8 cellular contexts compared by ENCODE assay signal in the genomic region with DNA sequence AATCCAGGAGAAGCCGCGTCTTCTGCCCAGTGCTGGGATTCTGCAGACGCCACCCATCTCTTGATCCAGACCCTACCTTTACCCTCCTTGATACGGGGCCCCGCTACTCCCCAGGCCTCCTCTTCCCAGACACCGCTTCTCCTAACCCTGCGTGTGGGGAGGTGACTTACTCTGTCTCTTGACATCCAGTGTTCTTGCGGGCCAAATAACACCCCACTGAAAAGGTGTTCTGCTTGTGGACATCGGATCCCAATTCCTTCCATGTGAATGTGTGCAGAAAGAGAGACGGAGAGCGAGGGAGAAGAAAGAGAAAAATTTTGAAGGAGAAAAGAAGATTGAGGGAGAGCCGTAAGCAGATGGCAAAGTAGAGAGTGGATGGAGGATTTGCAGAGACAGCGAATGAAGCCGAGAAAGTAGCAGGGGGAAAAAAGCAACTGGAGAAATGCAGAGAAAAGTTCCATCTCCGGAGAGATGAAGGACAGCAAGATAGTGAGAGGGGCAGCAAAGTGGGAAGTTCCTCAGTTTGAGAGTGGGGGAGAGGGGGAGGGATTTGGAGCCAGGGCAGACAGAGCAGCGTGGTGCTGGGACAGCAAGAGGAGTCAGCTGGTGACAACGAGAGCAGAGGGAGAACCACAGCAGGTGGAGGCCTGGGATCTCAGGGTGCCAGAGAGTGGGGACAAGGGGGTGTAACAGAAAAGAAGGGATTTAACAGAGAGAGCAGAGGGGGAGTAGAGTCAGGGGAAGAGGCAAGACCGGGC. TPM values are rescaled to one million over a fixed set of nuclear protein-coding genes. Genes with fewer than 3 reads are reported as not detected.
A peak's percentile ranks its signal among the peaks of the same experiment; 100 is the strongest.
DNase-seq lines count a peak whose midpoint lies in the region; ATAC-seq, FAIRE-seq and TF ChIP-seq lines count a peak whose summit lies in the region.

No MANE protein-coding gene starts in this region.

- FAIRE-seq in pancreas (lab: Jason Lieb, UNC) = no peak

- intact Hi-C loops in esophagus squamous epithelium (cut with DNase I) (no loop called here), pancreas (cut with DNase I) (no loop called here)

- no peak for TF ChIP-seq CTCF in esophagus squamous epithelium (IDR thresholded peaks at IDR 0.05)
- TF ChIP-seq CTCF in pancreas (IDR thresholded peaks at IDR 0.05) = no peak

- 21 to 30% methylated on average over 10 to 15 of the region's 18 CpGs for WGBS in esophagus squamous epithelium, 2 donors
- WGBS in pancreas, 2 donors = 18 to 20% methylated on average over 18 of the region's 18 CpGs

- H3K4me1 ChIP-seq in SJSA1 (replicated peaks) (peaks cover 8% of the 10 kb centered on the region; the same call in 1 of the 2 replicates), esophagus squamous epithelium (peaks cover 7 to 22% (median 13%) of the 10 kb centered on the region in 3 donors), pancreas (no peaks in the 10 kb centered on the region)

- H3K9me3 ChIP-seq in SJSA1 (replicated peaks) (peaks cover 10% of the 10 kb centered on the region), esophagus squamous epithelium (peaks cover 0 to 45% (median 13%) of the 10 kb centered on the region in 3 donors), pancreas (no peaks in the 10 kb centered on the region)

- H3K4me3 ChIP-seq in SJSA1 (peak overlapping the region; percentile 80), esophagus squamous epithelium (peak overlapping the region; percentile 77 to 94 (median 82)), pancreas (peak overlapping the region; percentile 31 to 82 (median 74))

- ATAC-seq in GM21381 (IDR thresholded peaks at IDR 0.05; ENCODE audit: unreplicated experiment) (peak; percentile 8), pancreas (no peak), HG03159 (IDR thresholded peaks at IDR 0.05; ENCODE audit: unreplicated experiment) (no peak)

- H3K36me3 ChIP-seq in SJSA1 (peaks cover 53% of the 10 kb centered on the region), esophagus squamous epithelium (peaks cover 0 to 41% (median 11%) of the 10 kb centered on the region in 3 donors), pancreas (peaks cover 3 to 22% (median 10%) of the 10 kb centered on the region in 3 donors)

- TF ChIP-seq POLR2A in esophagus squamous epithelium (IDR thresholded peaks at IDR 0.05) = no peak

- DNase-seq in AML-193 (lab: John Stamatoyannopoulos, UW) (peak; percentile 13 to 18), SJSA1 (ENCODE audit: low read depth in 1 of 2, low spot score in 2 of 2) (no peak), esophagus squamous epithelium (lab: John Stamatoyannopoulos, UW) (no peak), pancreas (no peak), superior temporal gyrus (ENCODE audit: extremely low spot score) (no peak)
- DNase-seq in stimulated activated CD4-positive, alpha-beta T cell treated with anti-CD3 and anti-CD28 coated beads, Interleukin-1b, Interleukin-23, amount 100 ng/mL, for 48 hours = no peak

- H3K27me3 ChIP-seq in SJSA1 (replicated peaks) = no peaks in the 10 kb centered on the region
- H3K27me3 ChIP-seq in esophagus squamous epithelium = no peaks in the 10 kb centered on the region
- no peaks in the 10 kb centered on the region for H3K27me3 ChIP-seq in pancreas

- H3K27ac ChIP-seq in SJSA1 (peak overlapping the region; percentile 87), esophagus squamous epithelium (peak overlapping the region; percentile 86 to 95 (median 92)), pancreas (peak overlapping the region; percentile 76 to 90 (median 83))

RNA-seq across cellular contexts. Expression of a gene that starts 0.8 kb away (rescaled TPM):
- total RNA-seq in SJSA1 (2014; rRNA removed; shearing (Covaris generic)) = 5.8 and 12.8 TPM in 2 replicates
- total RNA-seq in esophagus squamous epithelium = 1 to 10 TPM; 4.8 to 9.2 (median 6.8) TPM
- total RNA-seq in pancreas = 1 to 10 TPM; 4.6 to 9.4 (median 5.2) TPM
- polyA plus RNA-seq in pancreas = 1 to 10 TPM; 2.5 to 3.4 TPM

RNA-seq across cellular contexts. Expression of a gene that starts 28.4 kb away (rescaled TPM):
- total RNA-seq in SJSA1 (2014; rRNA removed; shearing (Covaris generic)) = 10.6 and 12.5 TPM in 2 replicates
- total RNA-seq in esophagus squamous epithelium (1 to 10 TPM; 2.5 to 8.4 (median 3.9) TPM), pancreas (10 to 100 TPM in 1 of 6 donors, 1 to 10 TPM in 5; 4.9 to 12.5 (median 7.2) TPM)
- 1 to 10 TPM; 2.1 to 4.0 TPM for polyA plus RNA-seq in pancreas

RNA-seq across cellular contexts. Expression of a gene that starts 38.3 kb away (rescaled TPM):
- total RNA-seq in SJSA1 (2014; rRNA removed; shearing (Covaris generic)) = 1.6 and 2.5 TPM in 2 replicates
- total RNA-seq in esophagus squamous epithelium (under 1 TPM in 3 of 4 donors, not detected in 1; 0.15 to 0.95 (median 0.15) TPM), pancreas (1 to 10 TPM in 1 of 6 donors, under 1 TPM in 5; 0.44 to 3.0 (median 0.88) TPM)
- polyA plus RNA-seq in pancreas = 1 to 10 TPM in 1 of 2 donors, under 1 TPM in 1; 0.87 to 1.9 TPM

Comparison
In these comparisons a context has a peak if more than half of its experiments do, and no peak if none do; other contexts are left out.
1. DNase-seq: peak in AML-193 (2 of 2); none in SJSA1 (0 of 2), esophagus squamous epithelium (single experiment), pancreas (0 of 6), superior temporal gyrus (single experiment) and stimulated activated CD4-positive, alpha-beta T cell treated with anti-CD3 and anti-CD28 coated beads, Interleukin-1b, Interleukin-23, amount 100 ng/mL, for 48 hours (single experiment).
2. Peak in every context shown above with its lines, with median percentiles within 50 percentile points of each other: H3K27ac ChIP-seq and H3K4me3 ChIP-seq.